In the genomic region with DNA sequence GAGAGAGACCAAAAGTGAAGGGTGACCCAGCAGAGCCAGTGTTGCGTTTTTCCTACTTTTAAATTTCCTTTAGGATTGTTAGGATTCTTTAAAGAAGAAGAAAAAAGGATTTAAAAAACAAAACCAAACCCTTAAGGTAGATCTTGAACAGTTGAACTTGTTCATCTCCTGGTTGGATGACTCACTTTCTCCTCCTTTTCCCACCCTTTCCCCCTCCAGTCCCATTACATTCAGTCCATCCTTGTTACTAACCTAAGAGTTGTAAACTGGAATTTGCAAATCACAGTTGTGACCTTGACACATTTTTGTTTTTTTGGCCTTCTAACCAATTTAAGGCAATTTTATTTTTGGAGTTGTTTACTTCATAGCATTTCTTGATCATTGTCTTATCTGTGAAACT, we compare ENCODE assay signal across 1 cellular context.
TF ChIP-seq lines count a peak whose summit lies in the region.

No MANE protein-coding gene starts in this region.

TF ChIP-seq in WTC11, 78 proteins besides CTCF, POLR2A, EP300 and RAD21 (continued from another document):
- TF ChIP-seq, protein P1, sequence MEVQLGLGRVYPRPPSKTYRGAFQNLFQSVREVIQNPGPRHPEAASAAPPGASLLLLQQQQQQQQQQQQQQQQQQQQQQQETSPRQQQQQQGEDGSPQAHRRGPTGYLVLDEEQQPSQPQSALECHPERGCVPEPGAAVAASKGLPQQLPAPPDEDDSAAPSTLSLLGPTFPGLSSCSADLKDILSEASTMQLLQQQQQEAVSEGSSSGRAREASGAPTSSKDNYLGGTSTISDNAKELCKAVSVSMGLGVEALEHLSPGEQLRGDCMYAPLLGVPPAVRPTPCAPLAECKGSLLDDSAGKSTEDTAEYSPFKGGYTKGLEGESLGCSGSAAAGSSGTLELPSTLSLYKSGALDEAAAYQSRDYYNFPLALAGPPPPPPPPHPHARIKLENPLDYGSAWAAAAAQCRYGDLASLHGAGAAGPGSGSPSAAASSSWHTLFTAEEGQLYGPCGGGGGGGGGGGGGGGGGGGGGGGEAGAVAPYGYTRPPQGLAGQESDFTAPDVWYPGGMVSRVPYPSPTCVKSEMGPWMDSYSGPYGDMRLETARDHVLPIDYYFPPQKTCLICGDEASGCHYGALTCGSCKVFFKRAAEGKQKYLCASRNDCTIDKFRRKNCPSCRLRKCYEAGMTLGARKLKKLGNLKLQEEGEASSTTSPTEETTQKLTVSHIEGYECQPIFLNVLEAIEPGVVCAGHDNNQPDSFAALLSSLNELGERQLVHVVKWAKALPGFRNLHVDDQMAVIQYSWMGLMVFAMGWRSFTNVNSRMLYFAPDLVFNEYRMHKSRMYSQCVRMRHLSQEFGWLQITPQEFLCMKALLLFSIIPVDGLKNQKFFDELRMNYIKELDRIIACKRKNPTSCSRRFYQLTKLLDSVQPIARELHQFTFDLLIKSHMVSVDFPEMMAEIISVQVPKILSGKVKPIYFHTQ (CRISPR knock-in tag; IDR thresholded peaks at IDR 0.05) = no peak
- TF ChIP-seq, protein P2, sequence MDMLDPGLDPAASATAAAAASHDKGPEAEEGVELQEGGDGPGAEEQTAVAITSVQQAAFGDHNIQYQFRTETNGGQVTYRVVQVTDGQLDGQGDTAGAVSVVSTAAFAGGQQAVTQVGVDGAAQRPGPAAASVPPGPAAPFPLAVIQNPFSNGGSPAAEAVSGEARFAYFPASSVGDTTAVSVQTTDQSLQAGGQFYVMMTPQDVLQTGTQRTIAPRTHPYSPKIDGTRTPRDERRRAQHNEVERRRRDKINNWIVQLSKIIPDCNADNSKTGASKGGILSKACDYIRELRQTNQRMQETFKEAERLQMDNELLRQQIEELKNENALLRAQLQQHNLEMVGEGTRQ (CRISPR knock-in tag; IDR thresholded peaks at IDR 0.05) = no peak
- TF ChIP-seq NR3C1 (CRISPR knock-in tag; conservative IDR thresholded peaks at IDR 0.05; ENCODE audit: low read depth) (no peak), TP53 (CRISPR knock-in tag; IDR thresholded peaks at IDR 0.05) (no peak), OVOL2 (CRISPR knock-in tag; IDR thresholded peaks at IDR 0.05; ENCODE audit: borderline replicate concordance) (no peak), IRF2 (CRISPR knock-in tag; IDR thresholded peaks at IDR 0.05; ENCODE audit: borderline replicate concordance, low read depth) (no peak), ZNF671 (CRISPR knock-in tag; IDR thresholded peaks at IDR 0.05) (no peak), JUN (CRISPR knock-in tag; IDR thresholded peaks at IDR 0.05) (no peak), ZNF138 (CRISPR knock-in tag; conservative IDR thresholded peaks at IDR 0.05) (no peak), NFATC4 (CRISPR knock-in tag; IDR thresholded peaks at IDR 0.05) (no peak), TEAD4 (CRISPR knock-in tag; IDR thresholded peaks at IDR 0.05) (no peak), ZBTB21 (CRISPR knock-in tag; IDR thresholded peaks at IDR 0.05; ENCODE audit: borderline replicate concordance) (no peak)
- TF ChIP-seq, protein P3, sequence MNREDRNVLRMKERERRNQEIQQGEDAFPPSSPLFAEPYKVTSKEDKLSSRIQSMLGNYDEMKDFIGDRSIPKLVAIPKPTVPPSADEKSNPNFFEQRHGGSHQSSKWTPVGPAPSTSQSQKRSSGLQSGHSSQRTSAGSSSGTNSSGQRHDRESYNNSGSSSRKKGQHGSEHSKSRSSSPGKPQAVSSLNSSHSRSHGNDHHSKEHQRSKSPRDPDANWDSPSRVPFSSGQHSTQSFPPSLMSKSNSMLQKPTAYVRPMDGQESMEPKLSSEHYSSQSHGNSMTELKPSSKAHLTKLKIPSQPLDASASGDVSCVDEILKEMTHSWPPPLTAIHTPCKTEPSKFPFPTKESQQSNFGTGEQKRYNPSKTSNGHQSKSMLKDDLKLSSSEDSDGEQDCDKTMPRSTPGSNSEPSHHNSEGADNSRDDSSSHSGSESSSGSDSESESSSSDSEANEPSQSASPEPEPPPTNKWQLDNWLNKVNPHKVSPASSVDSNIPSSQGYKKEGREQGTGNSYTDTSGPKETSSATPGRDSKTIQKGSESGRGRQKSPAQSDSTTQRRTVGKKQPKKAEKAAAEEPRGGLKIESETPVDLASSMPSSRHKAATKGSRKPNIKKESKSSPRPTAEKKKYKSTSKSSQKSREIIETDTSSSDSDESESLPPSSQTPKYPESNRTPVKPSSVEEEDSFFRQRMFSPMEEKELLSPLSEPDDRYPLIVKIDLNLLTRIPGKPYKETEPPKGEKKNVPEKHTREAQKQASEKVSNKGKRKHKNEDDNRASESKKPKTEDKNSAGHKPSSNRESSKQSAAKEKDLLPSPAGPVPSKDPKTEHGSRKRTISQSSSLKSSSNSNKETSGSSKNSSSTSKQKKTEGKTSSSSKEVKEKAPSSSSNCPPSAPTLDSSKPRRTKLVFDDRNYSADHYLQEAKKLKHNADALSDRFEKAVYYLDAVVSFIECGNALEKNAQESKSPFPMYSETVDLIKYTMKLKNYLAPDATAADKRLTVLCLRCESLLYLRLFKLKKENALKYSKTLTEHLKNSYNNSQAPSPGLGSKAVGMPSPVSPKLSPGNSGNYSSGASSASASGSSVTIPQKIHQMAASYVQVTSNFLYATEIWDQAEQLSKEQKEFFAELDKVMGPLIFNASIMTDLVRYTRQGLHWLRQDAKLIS (CRISPR knock-in tag; IDR thresholded peaks at IDR 0.05; ENCODE audit: borderline replicate concordance) = no peak
- TF ChIP-seq, protein P4, sequence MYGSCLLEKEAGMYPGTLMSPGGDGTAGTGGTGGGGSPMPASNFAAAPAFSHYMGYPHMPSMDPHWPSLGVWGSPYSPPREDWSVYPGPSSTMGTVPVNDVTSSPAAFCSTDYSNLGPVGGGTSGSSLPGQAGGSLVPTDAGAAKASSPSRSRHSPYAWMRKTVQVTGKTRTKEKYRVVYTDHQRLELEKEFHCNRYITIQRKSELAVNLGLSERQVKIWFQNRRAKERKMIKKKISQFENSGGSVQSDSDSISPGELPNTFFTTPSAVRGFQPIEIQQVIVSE (CRISPR knock-in tag; IDR thresholded peaks at IDR 0.05; ENCODE audit: borderline replicate concordance) = no peak
- TF ChIP-seq, protein P5, sequence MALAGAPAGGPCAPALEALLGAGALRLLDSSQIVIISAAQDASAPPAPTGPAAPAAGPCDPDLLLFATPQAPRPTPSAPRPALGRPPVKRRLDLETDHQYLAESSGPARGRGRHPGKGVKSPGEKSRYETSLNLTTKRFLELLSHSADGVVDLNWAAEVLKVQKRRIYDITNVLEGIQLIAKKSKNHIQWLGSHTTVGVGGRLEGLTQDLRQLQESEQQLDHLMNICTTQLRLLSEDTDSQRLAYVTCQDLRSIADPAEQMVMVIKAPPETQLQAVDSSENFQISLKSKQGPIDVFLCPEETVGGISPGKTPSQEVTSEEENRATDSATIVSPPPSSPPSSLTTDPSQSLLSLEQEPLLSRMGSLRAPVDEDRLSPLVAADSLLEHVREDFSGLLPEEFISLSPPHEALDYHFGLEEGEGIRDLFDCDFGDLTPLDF (CRISPR knock-in tag; IDR thresholded peaks at IDR 0.05) = no peak
- TF ChIP-seq, protein P6, sequence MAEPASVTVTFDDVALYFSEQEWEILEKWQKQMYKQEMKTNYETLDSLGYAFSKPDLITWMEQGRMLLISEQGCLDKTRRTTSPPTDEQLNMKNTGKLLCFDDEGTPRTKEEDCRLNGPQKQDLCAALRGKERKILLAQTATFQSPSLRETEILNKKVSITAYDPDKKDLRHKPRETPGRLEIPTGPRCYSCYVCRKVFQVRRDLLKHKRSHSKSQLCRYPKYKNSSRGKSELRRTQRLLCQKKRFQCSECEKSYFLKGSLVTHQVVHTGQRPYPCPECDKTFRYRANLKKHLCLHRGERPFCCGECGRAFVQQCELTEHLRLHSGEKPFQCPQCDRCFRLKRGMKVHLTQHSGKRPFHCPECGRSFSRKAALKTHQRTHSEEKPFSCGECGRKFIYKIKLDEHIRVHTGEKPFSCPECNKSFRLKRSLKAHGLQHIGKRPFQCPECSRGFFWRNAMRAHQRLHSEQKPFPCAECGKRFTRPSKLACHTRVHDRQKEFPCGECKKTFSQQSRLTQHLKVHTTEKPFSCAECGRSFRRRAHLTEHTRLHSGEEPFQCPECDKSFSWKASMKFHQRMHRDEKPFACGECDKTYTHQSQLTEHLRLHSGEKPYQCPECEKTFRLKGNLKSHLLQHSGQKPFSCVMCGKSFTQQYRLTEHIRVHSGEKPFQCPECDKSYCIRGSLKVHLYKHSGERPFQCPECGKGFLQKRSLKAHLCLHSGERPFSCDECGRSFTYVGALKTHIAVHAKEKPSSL (CRISPR knock-in tag; conservative IDR thresholded peaks at IDR 0.05) = no peak
